Comparison of ENCODE assay signal across 14 cellular contexts in the genomic region with DNA sequence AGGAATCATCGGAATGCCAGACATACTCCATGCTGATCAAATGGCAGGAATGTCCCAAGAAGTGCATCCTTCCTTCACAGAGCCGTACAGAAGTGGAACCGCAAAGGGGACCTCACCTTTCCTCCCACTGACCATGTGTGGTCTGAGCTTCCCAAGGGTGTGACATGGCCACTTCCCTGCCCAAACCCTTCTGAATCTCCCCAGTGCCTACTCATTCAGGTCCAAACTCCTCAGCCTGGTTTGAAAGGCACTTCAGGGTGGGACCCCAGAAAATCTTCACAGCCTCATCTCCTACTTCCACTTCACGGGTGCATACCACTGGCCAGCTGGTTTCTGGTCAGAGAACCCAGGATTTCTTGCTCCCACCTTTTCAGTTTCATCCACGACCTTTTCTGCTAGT. TPM values are rescaled to one million over a fixed set of nuclear protein-coding genes. Genes with fewer than 3 reads are reported as not detected.
"Had no signal": no experiment of that assay in that cellular context is flagged by ENCODE, and none has a peak within 500 bp of the region (broad histone marks: within the 10 kb centered on the region; RNA-seq: fewer than 3 reads in every experiment).

No MANE protein-coding gene starts in this region.

- H3K27me3 ChIP-seq: gastroesophageal sphincter, left lung, neutrophil had no signal

- H3K27me3 Mint-ChIP-seq: activated CD4-positive, alpha-beta T cell treated with anti-CD3 and anti-CD28 coated beads, Interleukin-2, amount 10 ng/mL, durations not matched to agents 7 days and 5 days had no signal

- FAIRE-seq: islet of Langerhans had no signal

- H3K9me3 ChIP-seq: gastroesophageal sphincter, left lung, neutrophil had no signal

- H3K4me3 ChIP-seq: gastroesophageal sphincter, left lung had no signal

- H3K27ac ChIP-seq: left lung, neutrophil had no signal

- H3K36me3 ChIP-seq: gastroesophageal sphincter, left lung, neutrophil had no signal

- DNase-seq: activated CD4-positive, alpha-beta T cell treated with anti-CD3 and anti-CD28 coated beads, Interleukin-2, amount 10 ng/mL, durations not matched to agents 7 days and 5 days; activated naive CD4-positive, alpha-beta T cell; activated naive CD8-positive, alpha-beta T cell treated with anti-CD3 and anti-CD28 coated beads, Interleukin-2, amount 10 ng/mL, durations not matched to agents 7 days and 5 days; cerebellar nuclear complex; endodermal cell; erythroblast; naive thymus-derived CD8-positive, alpha-beta T cell; T-helper 9 cell had no signal

- H3K4me3 Mint-ChIP-seq: activated CD4-positive, alpha-beta T cell treated with anti-CD3 and anti-CD28 coated beads, Interleukin-2, amount 10 ng/mL, durations not matched to agents 7 days and 5 days; activated naive CD8-positive, alpha-beta T cell treated with anti-CD3 and anti-CD28 coated beads, Interleukin-2, amount 10 ng/mL, durations not matched to agents 7 days and 5 days; endodermal cell; naive thymus-derived CD8-positive, alpha-beta T cell had no signal

- H3K36me3 Mint-ChIP-seq: activated naive CD8-positive, alpha-beta T cell treated with anti-CD3 and anti-CD28 coated beads, Interleukin-2, amount 10 ng/mL, durations not matched to agents 7 days and 5 days had no signal

- ATAC-seq: gastroesophageal sphincter; left lung; naive thymus-derived CD8-positive, alpha-beta T cell had no signal

- H3K9me3 Mint-ChIP-seq: activated CD4-positive, alpha-beta T cell treated with anti-CD3 and anti-CD28 coated beads, Interleukin-2, amount 10 ng/mL, durations not matched to agents 7 days and 5 days; endodermal cell had no signal

- H3K27ac Mint-ChIP-seq: activated CD4-positive, alpha-beta T cell treated with anti-CD3 and anti-CD28 coated beads, Interleukin-2, amount 10 ng/mL, durations not matched to agents 7 days and 5 days; endodermal cell had no signal

RNA-seq across cellular contexts. Expression of a gene that starts 22.8 kb away (rescaled TPM):
- total RNA-seq: activated CD4-positive, alpha-beta T cell treated with anti-CD3 and anti-CD28 coated beads, Interleukin-2, amount 10 ng/mL, durations not matched to agents 7 days and 5 days; activated naive CD8-positive, alpha-beta T cell treated with anti-CD3 and anti-CD28 coated beads, Interleukin-2, amount 10 ng/mL, durations not matched to agents 7 days and 5 days; dermis blood vessel endothelial cell; endodermal cell; mucosa of gallbladder; naive thymus-derived CD8-positive, alpha-beta T cell had no signal
- polyA plus RNA-seq: naive thymus-derived CD8-positive, alpha-beta T cell had no signal

RNA-seq across cellular contexts. Expression of a gene that starts 44.7 kb away (rescaled TPM):
- total RNA-seq: naive thymus-derived CD8-positive, alpha-beta T cell had no signal
- polyA plus RNA-seq: naive thymus-derived CD8-positive, alpha-beta T cell had no signal
